Comparison of ENCODE assay signal across 17 cellular contexts in genomic region chr5:133506165-133506564, GRCh38.
"Had no signal": no experiment of that assay in that cellular context is flagged by ENCODE, and none has a peak within 500 bp of the region (broad histone marks: within the 10 kb centered on the region; RNA-seq: fewer than 3 reads in every experiment).

No MANE protein-coding gene starts in this region.

- H3K9me3 ChIP-seq: gastrocnemius medialis, tibial nerve, uterus had no signal

- H3K36me3 ChIP-seq: brain microvascular endothelial cell, gastrocnemius medialis, tibial nerve, uterus had no signal

- H3K4me1 Mint-ChIP-seq: nephron had no signal

- H3K4me1 ChIP-seq: gastrocnemius medialis, uterus had no signal

- H3K27ac Mint-ChIP-seq: activated CD4-positive, alpha-beta T cell treated with anti-CD3 and anti-CD28 coated beads, Interleukin-2, amount 10 ng/mL, durations not matched to agents 24 days and 14 days; activated CD8-positive, alpha-beta T cell treated with anti-CD3 and anti-CD28 coated beads, Interleukin-2, amount 10 ng/mL, durations not matched to agents 7 days and 5 days; nephron; stimulated activated naive CD8-positive, alpha-beta T cell treated with anti-CD3 and anti-CD28 coated beads, Interleukin-15, Interleukin-2, amounts not matched to agents 100 ng/mL and 50 ng/mL, for 24 hours had no signal

- H3K4me3 ChIP-seq: coronary artery, gastrocnemius medialis, tibial nerve, uterus had no signal

- DNase-seq: activated CD4-positive, alpha-beta T cell treated with anti-CD3 and anti-CD28 coated beads, Interleukin-2, amount 10 ng/mL, durations not matched to agents 24 days and 14 days; activated CD8-positive, alpha-beta T cell treated with anti-CD3 and anti-CD28 coated beads, Interleukin-2, amount 10 ng/mL, durations not matched to agents 7 days and 5 days; activated effector memory CD4-positive, alpha-beta T cell treated with anti-CD3 and anti-CD28 coated beads, Interleukin-2, amount 50 U/mL, for 16 hours; activated naive CD4-positive, alpha-beta T cell treated with anti-CD3 and anti-CD28 coated beads, Interleukin-2, amount 50 U/mL, for 16 hours; activated T-cell treated with anti-CD3 and anti-CD28 coated beads, Interleukin-2, amount 50 U/mL, for 4 hours; aorta; brain microvascular endothelial cell; gastrocnemius medialis; midbrain; occipital lobe; right cardiac atrium; T-helper 9 cell; uterus had no signal

- H3K27ac ChIP-seq: brain microvascular endothelial cell, coronary artery, gastrocnemius medialis, tibial nerve, uterus had no signal

- H3K9me3 Mint-ChIP-seq: activated CD4-positive, alpha-beta T cell treated with anti-CD3 and anti-CD28 coated beads, Interleukin-2, amount 10 ng/mL, durations not matched to agents 24 days and 14 days; activated T-cell treated with anti-CD3 and anti-CD28 coated beads, Interleukin-2, amount 50 U/mL, for 4 hours; nephron; stimulated activated naive CD8-positive, alpha-beta T cell treated with anti-CD3 and anti-CD28 coated beads, Interleukin-15, Interleukin-2, amounts not matched to agents 100 ng/mL and 50 ng/mL, for 24 hours had no signal

- ATAC-seq: activated CD8-positive, alpha-beta T cell treated with anti-CD3 and anti-CD28 coated beads, Interleukin-2, amount 10 ng/mL, durations not matched to agents 7 days and 5 days; activated T-cell treated with anti-CD3 and anti-CD28 coated beads, Interleukin-2, amount 50 U/mL, for 4 hours; gastrocnemius medialis; right cardiac atrium had no signal

- H3K4me3 Mint-ChIP-seq: activated CD4-positive, alpha-beta T cell treated with anti-CD3 and anti-CD28 coated beads, Interleukin-2, amount 10 ng/mL, durations not matched to agents 24 days and 14 days; activated CD8-positive, alpha-beta T cell treated with anti-CD3 and anti-CD28 coated beads, Interleukin-2, amount 10 ng/mL, durations not matched to agents 7 days and 5 days; activated T-cell treated with anti-CD3 and anti-CD28 coated beads, Interleukin-2, amount 50 U/mL, for 4 hours; nephron; stimulated activated naive CD8-positive, alpha-beta T cell treated with anti-CD3 and anti-CD28 coated beads, Interleukin-15, Interleukin-2, amounts not matched to agents 100 ng/mL and 50 ng/mL, for 24 hours had no signal

- H3K27me3 ChIP-seq: brain microvascular endothelial cell, gastrocnemius medialis, tibial nerve, uterus had no signal
